Comparison of ENCODE assay signal across 16 cellular contexts in genomic region chr15:74158855-74159650, GRCh38. TPM values are rescaled to one million over a fixed set of nuclear protein-coding genes. Genes with fewer than 3 reads are reported as not detected.
DNase-seq lines count a peak whose midpoint lies in the region; ATAC-seq, FAIRE-seq and TF ChIP-seq lines count a peak whose summit lies in the region.
"Had no signal": no experiment of that assay in that cellular context is flagged by ENCODE, and none has a peak within 500 bp of the region (broad histone marks: within the 10 kb centered on the region; RNA-seq: fewer than 3 reads in every experiment).

No MANE protein-coding gene starts in this region.

- no peak overlapping the region for H3K27ac ChIP-seq in adrenal gland
- H3K27ac ChIP-seq: A549, transverse colon had no signal

- POLR2A ChIA-PET in Caco-2 (lab: Charles Lee) = no interaction called here

- WGBS in adrenal gland, 4 donors = 72 to 81% (median 79%) methylated on average over 5 of the region's 5 CpGs

- H3K4me3 Mint-ChIP-seq in activated CD8-positive, alpha-beta memory T cell treated with anti-CD3 and anti-CD28 coated beads, Interleukin-2, amount 10 ng/mL, durations not matched to agents 7 days and 5 days = no peak overlapping the region
- no peak overlapping the region for H3K4me3 Mint-ChIP-seq in Caco-2 (ENCODE audit: unreplicated experiment)
- H3K4me3 Mint-ChIP-seq: activated naive CD8-positive, alpha-beta T cell treated with anti-CD3 and anti-CD28 coated beads, Interleukin-2, amount 10 ng/mL, durations not matched to agents 7 days and 5 days; dendritic cell treated with granulocyte-macrophage colony-stimulating factor and Interleukin-4, amounts not matched to agents 40 ng/mL and 50 ng/mL, for 4 days had no signal

- FAIRE-seq in HTR-8/SVneo (lab: Jason Lieb, UNC) = no peak
- FAIRE-seq: A549 had no signal

- CTCF ChIA-PET in activated CD8-positive, alpha-beta memory T cell treated with anti-CD3 and anti-CD28 coated beads, Interleukin-2, amount 10 ng/mL, durations not matched to agents 7 days and 5 days (lab: Charles Lee) = interaction anchor here (1.0 to 1.5 kb wide), 4 partner anchors 132 to 163 kb away, joined by 3 to 4 read pairs (median 3); no protein-coding TSS in a partner anchor
- CTCF ChIA-PET in Caco-2 (lab: Charles Lee) = no interaction called here

- no TSS peak for BruUV-seq in Caco-2 (replicated peaks; lab: Mats Ljungman, UMichigan)

- DNase-seq in activated CD8-positive, alpha-beta memory T cell treated with anti-CD3 and anti-CD28 coated beads, Interleukin-2, amount 10 ng/mL, durations not matched to agents 7 days and 5 days = peak; percentile 33
- DNase-seq in activated CD8-positive, alpha-beta memory T cell treated with anti-CD3 and anti-CD28 coated beads for 24 hours = no peak
- DNase-seq in stimulated activated naive CD8-positive, alpha-beta T cell treated with anti-CD3 and anti-CD28 coated beads, Interleukin-15, Interleukin-2, amounts not matched to agents 100 U/mL and 50 U/mL, for 24 hours = no peak
- no peak for DNase-seq in adrenal gland
- DNase-seq in HTR-8/SVneo (ENCODE audit: insufficient read length, low spot score) = no peak
- no peak for DNase-seq in Caco-2
- DNase-seq: activated naive CD8-positive, alpha-beta T cell treated with anti-CD3 and anti-CD28 coated beads, Interleukin-2, amount 10 ng/mL, durations not matched to agents 7 days and 5 days; NCI-H1105; SW 1271; transverse colon had no signal

- intact Hi-C loops in adrenal gland (cut with DNase I) (no loop called here), Caco-2 (cut with micrococcal nuclease; ENCODE audit: unreplicated experiment) (no loop called here)

- H3K9me3 ChIP-seq in adrenal gland (replicated peaks in 1 of 3) (no peaks in the 10 kb centered on the region), Caco-2 (no peaks in the 10 kb centered on the region)
- H3K9me3 ChIP-seq: A549, HAP-1, transverse colon had no signal

- peak overlapping the region; percentile 79 for H3K27ac Mint-ChIP-seq in activated CD8-positive, alpha-beta memory T cell treated with anti-CD3 and anti-CD28 coated beads, Interleukin-2, amount 10 ng/mL, durations not matched to agents 7 days and 5 days
- no peak overlapping the region for H3K27ac Mint-ChIP-seq in Caco-2 (ENCODE audit: unreplicated experiment)
- H3K27ac Mint-ChIP-seq: activated naive CD8-positive, alpha-beta T cell treated with anti-CD3 and anti-CD28 coated beads, Interleukin-2, amount 10 ng/mL, durations not matched to agents 7 days and 5 days; dendritic cell treated with granulocyte-macrophage colony-stimulating factor and Interleukin-4, amounts not matched to agents 40 ng/mL and 50 ng/mL, for 4 days had no signal

- H3K27me3 ChIP-seq in adrenal gland (no peaks in the 10 kb centered on the region), Caco-2 (replicated peaks; ENCODE audit: control insufficient read depth, insufficient read depth, low read length) (no peaks in the 10 kb centered on the region)
- H3K27me3 ChIP-seq: transverse colon had no signal

- peaks cover 41% of the 10 kb centered on the region for H3K4me1 Mint-ChIP-seq in activated CD8-positive, alpha-beta memory T cell treated with anti-CD3 and anti-CD28 coated beads, Interleukin-2, amount 10 ng/mL, durations not matched to agents 7 days and 5 days
- H3K4me1 Mint-ChIP-seq in Caco-2 (ENCODE audit: low read depth, unreplicated experiment) = no peaks in the 10 kb centered on the region

- H3K4me1 ChIP-seq in adrenal gland (replicated peaks in 1 of 2) = peaks cover 0 to 15% of the 10 kb centered on the region in 2 donors
- no peaks in the 10 kb centered on the region for H3K4me1 ChIP-seq in Caco-2
- H3K4me1 ChIP-seq: HAP-1 had no signal

- TF ChIP-seq CTCF in adrenal gland (IDR thresholded peaks at IDR 0.05) (no peak), Caco-2 (IDR thresholded peaks at IDR 0.05; ENCODE audit: insufficient read depth in 1 of 2, low read depth in 1 of 2, low read length in 1 of 2, severe bottlenecking in 1 of 2, unreplicated experiment in 1 of 2) (no peak)

- H3K4me3 ChIP-seq in adrenal gland (no peak overlapping the region), Caco-2 (ENCODE audit: low read depth, low read length) (no peak overlapping the region)
- H3K4me3 ChIP-seq: A549, HAP-1, transverse colon had no signal

- no peaks in the 10 kb centered on the region for H3K36me3 Mint-ChIP-seq in activated CD8-positive, alpha-beta memory T cell treated with anti-CD3 and anti-CD28 coated beads, Interleukin-2, amount 10 ng/mL, durations not matched to agents 7 days and 5 days
- no peaks in the 10 kb centered on the region for H3K36me3 Mint-ChIP-seq in Caco-2 (ENCODE audit: insufficient read depth, unreplicated experiment)
- H3K36me3 Mint-ChIP-seq: activated naive CD8-positive, alpha-beta T cell treated with anti-CD3 and anti-CD28 coated beads, Interleukin-2, amount 10 ng/mL, durations not matched to agents 7 days and 5 days had no signal

- H3K36me3 ChIP-seq in adrenal gland (replicated peaks in 1 of 2) (no peaks in the 10 kb centered on the region), Caco-2 (ENCODE audit: control insufficient read depth, insufficient read depth, low read length) (no peaks in the 10 kb centered on the region)
- H3K36me3 ChIP-seq: HAP-1, transverse colon had no signal

- TF ChIP-seq POLR2A in adrenal gland (IDR thresholded peaks at IDR 0.05) = no peak

- peaks cover 29% of the 10 kb centered on the region for H3K27me3 Mint-ChIP-seq in activated CD8-positive, alpha-beta memory T cell treated with anti-CD3 and anti-CD28 coated beads, Interleukin-2, amount 10 ng/mL, durations not matched to agents 7 days and 5 days
- H3K27me3 Mint-ChIP-seq in Caco-2 (ENCODE audit: insufficient read depth, unreplicated experiment) = peaks cover 22% of the 10 kb centered on the region

- H3K9me3 Mint-ChIP-seq in activated CD8-positive, alpha-beta memory T cell treated with anti-CD3 and anti-CD28 coated beads, Interleukin-2, amount 10 ng/mL, durations not matched to agents 7 days and 5 days (ENCODE audit: low read depth) = no peaks in the 10 kb centered on the region
- H3K9me3 Mint-ChIP-seq in Caco-2 (ENCODE audit: unreplicated experiment) = no peaks in the 10 kb centered on the region
- H3K9me3 Mint-ChIP-seq: activated naive CD8-positive, alpha-beta T cell treated with anti-CD3 and anti-CD28 coated beads, Interleukin-2, amount 10 ng/mL, durations not matched to agents 7 days and 5 days; dendritic cell treated with granulocyte-macrophage colony-stimulating factor and Interleukin-4, amounts not matched to agents 40 ng/mL and 50 ng/mL, for 4 days had no signal

- ATAC-seq in activated CD8-positive, alpha-beta memory T cell treated with anti-CD3 and anti-CD28 coated beads, Interleukin-2, amount 10 ng/mL, durations not matched to agents 7 days and 5 days = peak; percentile 65
- ATAC-seq in GM21717 (IDR thresholded peaks at IDR 0.05; ENCODE audit: unreplicated experiment) (peak; percentile 80), HG03442 (IDR thresholded peaks at IDR 0.05; ENCODE audit: unreplicated experiment) (peak; percentile 59)
- peak; percentile 59 for ATAC-seq in stimulated activated naive CD8-positive, alpha-beta T cell treated with anti-CD3 and anti-CD28 coated beads, Interleukin-15, Interleukin-2, amounts not matched to agents 100 U/mL and 50 U/mL, for 24 hours
- ATAC-seq: A549 had no signal

RNA-seq across cellular contexts. Expression of gene ISLR, which starts 14.5 kb away (rescaled TPM):
- total RNA-seq in activated CD8-positive, alpha-beta memory T cell treated with anti-CD3 and anti-CD28 coated beads, Interleukin-2, amount 10 ng/mL, durations not matched to agents 7 days and 5 days = not detected
- total RNA-seq in adrenal gland = 10 to 100 TPM in 7 of 8 donors, 1 to 10 TPM in 1; 7.9 to 63.4 (median 35.2) TPM
- polyA plus RNA-seq in adrenal gland = 10 to 100 TPM in 2 of 3 donors, 1 to 10 TPM in 1; 6.1 to 26.3 (median 19.2) TPM
- not detected in 2 replicates for total RNA-seq in Caco-2 (2022)
- total RNA-seq: activated naive CD8-positive, alpha-beta T cell treated with anti-CD3 and anti-CD28 coated beads, Interleukin-2, amount 10 ng/mL, durations not matched to agents 7 days and 5 days; HT-29 had no signal

RNA-seq across cellular contexts. Expression of gene ISLR2, which starts 28.7 kb away (rescaled TPM):
- total RNA-seq in activated CD8-positive, alpha-beta memory T cell treated with anti-CD3 and anti-CD28 coated beads, Interleukin-2, amount 10 ng/mL, durations not matched to agents 7 days and 5 days = under 1 TPM; 0.14 to 0.20 TPM
- 1 to 10 TPM in 2 of 8 donors, under 1 TPM in 5, not detected in 1; 0.13 to 2.6 (median 0.50) TPM for total RNA-seq in adrenal gland
- polyA plus RNA-seq in adrenal gland = under 1 TPM; 0.24 to 0.48 (median 0.27) TPM
- not detected in 2 replicates for total RNA-seq in Caco-2 (2022)
- total RNA-seq: activated naive CD8-positive, alpha-beta T cell treated with anti-CD3 and anti-CD28 coated beads, Interleukin-2, amount 10 ng/mL, durations not matched to agents 7 days and 5 days; HT-29 had no signal

RNA-seq across cellular contexts. Expression of gene STRA6, which starts 43.5 kb away (rescaled TPM):
- 1 to 10 TPM in 1 of 2 experiments, not detected in 1; 1.3 TPM for total RNA-seq in activated CD8-positive, alpha-beta memory T cell treated with anti-CD3 and anti-CD28 coated beads, Interleukin-2, amount 10 ng/mL, durations not matched to agents 7 days and 5 days
- total RNA-seq in adrenal gland = 1 to 10 TPM in 4 of 8 donors, under 1 TPM in 2, not detected in 2; 0.22 to 4.5 (median 2.2) TPM
- polyA plus RNA-seq in adrenal gland = 10 to 100 TPM in 1 of 3 donors, 1 to 10 TPM in 2; 1.2 to 11.7 (median 9.4) TPM
- total RNA-seq in Caco-2 (2022) = 2.1 and 3.1 TPM in 2 replicates
- total RNA-seq: activated naive CD8-positive, alpha-beta T cell treated with anti-CD3 and anti-CD28 coated beads, Interleukin-2, amount 10 ng/mL, durations not matched to agents 7 days and 5 days; transverse colon had no signal
